Comparison of ENCODE assay signal across 11 cellular contexts in the genomic region with DNA sequence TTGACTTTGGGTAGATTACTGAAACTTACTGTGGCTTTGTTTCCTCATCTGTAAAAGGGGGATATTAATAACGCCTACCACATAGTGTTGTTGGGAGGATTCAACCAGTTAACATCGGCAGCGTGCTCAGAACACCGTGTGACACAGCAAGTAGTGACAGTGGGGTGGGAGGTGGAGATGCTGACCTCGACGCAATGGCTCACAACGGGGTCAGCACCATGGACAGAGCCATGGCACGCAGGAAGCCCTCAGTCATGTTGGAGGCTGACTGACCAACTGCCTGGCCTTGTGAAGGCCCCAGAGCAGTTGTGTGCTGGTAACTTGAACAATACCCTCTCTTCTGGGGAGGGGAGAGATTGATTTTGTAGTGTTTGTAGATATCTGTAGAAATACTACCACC.
A peak's percentile ranks its signal among the peaks of the same experiment; 100 is the strongest.
DNase-seq lines count a peak whose midpoint lies in the region; ATAC-seq and TF ChIP-seq lines count a peak whose summit lies in the region.
"Had no signal": no experiment of that assay in that cellular context is flagged by ENCODE, and none has a peak within 500 bp of the region (broad histone marks: within the 10 kb centered on the region; RNA-seq: fewer than 3 reads in every experiment).

No MANE protein-coding gene starts in this region.

- no peak overlapping the region for H3K27ac Mint-ChIP-seq in mesothelial cell of epicardium

- ATAC-seq in HG03565 (IDR thresholded peaks at IDR 0.05; ENCODE audit: unreplicated experiment) (no peak), GM18502 (IDR thresholded peaks at IDR 0.05; ENCODE audit: poor library complexity, unreplicated experiment) (no peak)
- ATAC-seq: right cardiac atrium had no signal

- H3K4me1 Mint-ChIP-seq in mesothelial cell of epicardium, result no peaks in the 10 kb centered on the region

- H3K4me3 Mint-ChIP-seq in mesothelial cell of epicardium, result no peak overlapping the region

- H3K4me3 ChIP-seq in MG63 (no peak overlapping the region), brain microvascular endothelial cell (ENCODE audit: low read depth, low read length) (no peak overlapping the region)
- H3K4me3 ChIP-seq: thoracic aorta had no signal

- no peaks in the 10 kb centered on the region; the same call in 1 of the 2 replicates for H3K27me3 ChIP-seq in MG63
- H3K27me3 ChIP-seq in brain microvascular endothelial cell (replicated peaks), result no peaks in the 10 kb centered on the region

- H3K9me3 ChIP-seq in MG63, result no peaks in the 10 kb centered on the region
- H3K9me3 ChIP-seq: thoracic aorta had no signal

- H3K36me3 ChIP-seq in MG63, result no peaks in the 10 kb centered on the region
- H3K36me3 ChIP-seq in brain microvascular endothelial cell (replicated peaks), result no peaks in the 10 kb centered on the region
- H3K36me3 ChIP-seq: thoracic aorta had no signal

- DNase-seq in GM13977 (ENCODE audit: low spot score), result peak; percentile 49
- DNase-seq in MG63, result peak; percentile 13
- peak; percentile 6 for DNase-seq in brain microvascular endothelial cell
- peak; percentile 45 to 67 for DNase-seq in mesothelial cell of epicardium (ENCODE audit: low spot score in 2 of 2, unreplicated experiment in 2 of 2)
- DNase-seq in cerebellar nuclear complex (lab: John Stamatoyannopoulos, UW), result no peak
- DNase-seq: glutamatergic neuron, NCI-H69 had no signal

- H3K9me3 Mint-ChIP-seq in mesothelial cell of epicardium, result no peaks in the 10 kb centered on the region

- H3K27ac ChIP-seq in brain microvascular endothelial cell, result no peak overlapping the region
- H3K27ac ChIP-seq: thoracic aorta had no signal

- in situ Hi-C loops in GM13977 (cut with MboI; ENCODE audit: low pct_unique_long_range_greater_than_20kb, low sequenced_read_pairs, unreplicated experiment) (no loop called here), brain microvascular endothelial cell (cut with HindIII; ENCODE audit: low pct_ligation_motif_present, low sequenced_read_pairs) (no loop called here)

- peaks cover 51% of the 10 kb centered on the region for H3K27me3 Mint-ChIP-seq in mesothelial cell of epicardium (ENCODE audit: low read depth)

- TF ChIP-seq CTCF in GM13977 (IDR thresholded peaks at IDR 0.05; ENCODE audit: extremely low read depth, insufficient read depth, missing control alignments), result no peak
- TF ChIP-seq CTCF in brain microvascular endothelial cell (IDR thresholded peaks at IDR 0.05; ENCODE audit: low read depth, low read length, missing control alignments), result no peak
- TF ChIP-seq CTCF in mesothelial cell of epicardium (IDR thresholded peaks at IDR 0.05; ENCODE audit: unreplicated experiment), result no peak

- H3K36me3 Mint-ChIP-seq in mesothelial cell of epicardium, result no peaks in the 10 kb centered on the region

Comparison
In these comparisons a context has a peak if more than half of its experiments do, and no peak if none do; other contexts are left out.
1. DNase-seq: peak in GM13977 (single experiment), MG63 (single experiment), brain microvascular endothelial cell (single experiment) and mesothelial cell of epicardium (2 of 2); none in cerebellar nuclear complex (0 of 2).